ENCODE assay signal across 14 cellular contexts in the genomic region with DNA sequence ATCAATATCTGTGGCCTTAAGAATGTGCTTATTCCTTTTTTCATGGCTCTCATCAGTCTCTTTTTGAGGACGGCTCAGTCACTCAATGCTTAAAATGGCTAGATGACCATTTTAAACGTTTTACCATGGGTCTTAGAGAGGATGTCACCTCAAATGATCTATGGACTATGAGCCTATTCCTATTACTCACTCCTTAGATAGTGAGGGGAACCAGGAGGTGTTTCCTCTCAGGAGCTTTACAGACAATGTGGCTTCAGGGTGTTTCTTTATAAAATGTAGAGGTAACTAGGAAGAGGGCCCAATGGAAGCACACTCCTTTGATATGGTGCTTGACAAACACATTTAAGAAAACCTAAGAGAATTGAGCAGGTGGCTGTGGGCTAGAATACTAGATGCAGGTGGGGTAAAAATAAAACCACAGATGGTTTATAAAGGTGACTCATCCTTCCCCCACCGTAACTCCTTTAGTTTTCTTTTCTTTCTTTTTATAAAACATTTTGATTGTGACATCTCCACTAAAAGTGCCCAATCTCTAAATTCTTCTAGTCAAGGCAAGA. TPM values are rescaled to one million over a fixed set of nuclear protein-coding genes. Genes with fewer than 3 reads are reported as not detected.
A peak's percentile ranks its signal among the peaks of the same experiment; 100 is the strongest.
DNase-seq lines count a peak whose midpoint lies in the region; ATAC-seq and TF ChIP-seq lines count a peak whose summit lies in the region.
"Had no signal": no experiment of that assay in that cellular context is flagged by ENCODE, and none has a peak within 500 bp of the region (broad histone marks: within the 10 kb centered on the region; RNA-seq: fewer than 3 reads in every experiment).

No MANE protein-coding gene starts in this region.

- H3K27ac Mint-ChIP-seq in activated CD4-positive, alpha-beta T cell treated with anti-CD3 and anti-CD28 coated beads, Interleukin-2, amount 10 ng/mL, durations not matched to agents 7 days and 5 days, result no peak overlapping the region
- H3K27ac Mint-ChIP-seq in T-helper 17 cell, result no peak overlapping the region
- H3K27ac Mint-ChIP-seq in endothelial cell (ENCODE audit: unreplicated experiment), result no peak overlapping the region
- no peak overlapping the region for H3K27ac Mint-ChIP-seq in progenitor cell of endocrine pancreas

- no peak for DNase-seq in activated CD4-positive, alpha-beta T cell treated with anti-CD3 and anti-CD28 coated beads, Interleukin-2, amount 10 ng/mL, durations not matched to agents 7 days and 5 days
- DNase-seq in activated CD4-positive, alpha-beta T cell treated with anti-CD3 and anti-CD28 coated beads, Interleukin-2, amount 50 U/mL, for 4 hours, result no peak
- no peak for DNase-seq in T-helper 17 cell
- no peak for DNase-seq in endothelial cell (ENCODE audit: low spot score)
- no peak for DNase-seq in progenitor cell of endocrine pancreas (ENCODE audit: low spot score, unreplicated experiment)
- no peak for DNase-seq in amniotic stem cell (lab: John Stamatoyannopoulos, UW)
- DNase-seq in NCI-H1092 (lab: John Stamatoyannopoulos, UW), result no peak
- DNase-seq: activated CD4-positive, alpha-beta T cell treated with anti-CD3 and anti-CD28 coated beads, Interleukin-2, amount 50 U/mL, for 1 hour; left colon; NCI-H2081; upper lobe of right lung had no signal

- TF ChIP-seq CTCF in endothelial cell (IDR thresholded peaks at IDR 0.05; ENCODE audit: unreplicated experiment) (no peak), progenitor cell of endocrine pancreas (IDR thresholded peaks at IDR 0.05; ENCODE audit: unreplicated experiment) (no peak)

- POLR2A ChIA-PET in activated CD4-positive, alpha-beta T cell treated with anti-CD3 and anti-CD28 coated beads, Interleukin-2, amount 10 ng/mL, durations not matched to agents 7 days and 5 days (lab: Charles Lee), result no interaction called here

- H3K9me3 ChIP-seq in T-helper 17 cell (ENCODE audit: control insufficient read depth, low read length, poor library complexity, severe bottlenecking), result no peaks in the 10 kb centered on the region
- H3K9me3 ChIP-seq: neutrophil, upper lobe of right lung had no signal

- H3K4me3 Mint-ChIP-seq in activated CD4-positive, alpha-beta T cell treated with anti-CD3 and anti-CD28 coated beads, Interleukin-2, amount 10 ng/mL, durations not matched to agents 7 days and 5 days, result peak overlapping the region; percentile 70
- H3K4me3 Mint-ChIP-seq in T-helper 17 cell, result peak overlapping the region; percentile 88
- H3K4me3 Mint-ChIP-seq in endothelial cell (ENCODE audit: unreplicated experiment), result peak overlapping the region; percentile 51
- H3K4me3 Mint-ChIP-seq in progenitor cell of endocrine pancreas (ENCODE audit: low read depth), result peak overlapping the region; percentile 83

- peaks cover 3% of the 10 kb centered on the region for H3K36me3 Mint-ChIP-seq in activated CD4-positive, alpha-beta T cell treated with anti-CD3 and anti-CD28 coated beads, Interleukin-2, amount 10 ng/mL, durations not matched to agents 7 days and 5 days (ENCODE audit: low read depth)
- H3K36me3 Mint-ChIP-seq in T-helper 17 cell (ENCODE audit: low read depth) (no peaks in the 10 kb centered on the region), endothelial cell (ENCODE audit: low read depth, unreplicated experiment) (no peaks in the 10 kb centered on the region), progenitor cell of endocrine pancreas (ENCODE audit: insufficient read depth) (no peaks in the 10 kb centered on the region)

- CTCF ChIA-PET in activated CD4-positive, alpha-beta T cell treated with anti-CD3 and anti-CD28 coated beads, Interleukin-2, amount 10 ng/mL, durations not matched to agents 7 days and 5 days (lab: Charles Lee), result no interaction called here

- ATAC-seq in T-helper 17 cell, result no peak
- no peak for ATAC-seq in HG02870 (IDR thresholded peaks at IDR 0.05; ENCODE audit: unreplicated experiment)
- ATAC-seq: left colon had no signal

- H3K9me3 Mint-ChIP-seq in activated CD4-positive, alpha-beta T cell treated with anti-CD3 and anti-CD28 coated beads, Interleukin-2, amount 10 ng/mL, durations not matched to agents 7 days and 5 days, result peaks cover 13% of the 10 kb centered on the region
- H3K9me3 Mint-ChIP-seq in endothelial cell (ENCODE audit: unreplicated experiment) (no peaks in the 10 kb centered on the region), progenitor cell of endocrine pancreas (ENCODE audit: low read depth) (peaks cover 4% of the 10 kb centered on the region)

- peaks cover 19% of the 10 kb centered on the region for H3K4me1 Mint-ChIP-seq in activated CD4-positive, alpha-beta T cell treated with anti-CD3 and anti-CD28 coated beads, Interleukin-2, amount 10 ng/mL, durations not matched to agents 7 days and 5 days
- H3K4me1 Mint-ChIP-seq in T-helper 17 cell (peaks cover 22% of the 10 kb centered on the region), endothelial cell (ENCODE audit: unreplicated experiment) (peaks cover 5% of the 10 kb centered on the region), progenitor cell of endocrine pancreas (ENCODE audit: low read depth) (peaks cover 12% of the 10 kb centered on the region)

- H3K27me3 Mint-ChIP-seq in activated CD4-positive, alpha-beta T cell treated with anti-CD3 and anti-CD28 coated beads, Interleukin-2, amount 10 ng/mL, durations not matched to agents 7 days and 5 days, result peaks cover 43% of the 10 kb centered on the region
- H3K27me3 Mint-ChIP-seq in T-helper 17 cell, result no peaks in the 10 kb centered on the region
- no peaks in the 10 kb centered on the region for H3K27me3 Mint-ChIP-seq in endothelial cell (ENCODE audit: unreplicated experiment)
- peaks cover 21% of the 10 kb centered on the region for H3K27me3 Mint-ChIP-seq in progenitor cell of endocrine pancreas

RNA-seq across cellular contexts. Expression of gene TMEM200A, which starts 1.5 kb away (rescaled TPM):
- total RNA-seq in activated CD4-positive, alpha-beta T cell treated with anti-CD3 and anti-CD28 coated beads, Interleukin-2, amount 10 ng/mL, durations not matched to agents 7 days and 5 days, result 1 to 10 TPM; 2.6 to 3.1 TPM
- 1 to 10 TPM; 2.3 to 2.4 TPM for total RNA-seq in T-helper 17 cell
- 3.5 TPM for total RNA-seq in endothelial cell (ENCODE audit: unreplicated experiment)
- 13.0 and 13.6 TPM in 2 replicates for total RNA-seq in progenitor cell of endocrine pancreas
- total RNA-seq: Daoy had no signal
